Comparison of ENCODE assay signal across 27 cellular contexts in the genomic region with DNA sequence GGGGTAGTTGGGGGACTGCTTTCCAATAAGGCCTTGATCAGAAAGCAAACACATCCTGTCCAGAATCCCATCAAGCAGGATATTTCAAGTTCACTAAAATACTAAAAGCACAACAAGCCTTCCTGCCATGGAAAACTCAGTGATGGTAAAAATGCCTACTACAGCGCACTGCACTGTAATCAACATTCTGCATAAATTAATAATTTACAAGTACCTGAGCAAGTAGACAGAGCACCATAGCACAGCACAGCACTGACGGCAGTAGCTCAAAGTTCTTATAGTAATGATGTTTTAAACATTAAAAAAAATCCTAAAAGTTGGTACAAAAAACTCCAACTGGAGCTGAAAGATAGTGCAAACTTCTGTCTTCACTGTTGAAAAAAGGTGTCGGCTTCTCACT.
"Had no signal": no experiment of that assay in that cellular context is flagged by ENCODE, and none has a peak within 500 bp of the region (broad histone marks: within the 10 kb centered on the region; RNA-seq: fewer than 3 reads in every experiment).

No MANE protein-coding gene starts in this region.

- ATAC-seq: esophagus mucosa; gastrocnemius medialis; left cardiac atrium; left lung; naive thymus-derived CD4-positive, alpha-beta T cell; sciatic nerve; stimulated activated memory B cell treated with anti-CD40 and anti-IgM and Interleukin-4, amounts not matched to agents 10 μg/mL and 1 μg/mL and 100 μg/mL, for 72 hours; stimulated activated naive CD8-positive, alpha-beta T cell treated with anti-CD3 and anti-CD28 coated beads, Interleukin-15, Interleukin-2, amounts not matched to agents 100 U/mL and 50 U/mL, for 24 hours had no signal

- H3K27ac Mint-ChIP-seq: endodermal cell; naive thymus-derived CD4-positive, alpha-beta T cell; nephron progenitor cell; progenitor cell of endocrine pancreas; stimulated activated memory B cell treated with anti-CD40 and anti-IgM and Interleukin-4, amounts not matched to agents 10 μg/mL and 1 μg/mL and 100 μg/mL, for 72 hours; type B pancreatic cell had no signal

- H3K27ac ChIP-seq: epithelial cell of prostate, gastrocnemius medialis, left lung, parathyroid adenoma, right atrium auricular region, testis, tibial artery had no signal

- H3K4me1 ChIP-seq: gastrocnemius medialis, left lung, parathyroid adenoma, right atrium auricular region, testis, tibial artery had no signal

- H2AFZ ChIP-seq: parathyroid adenoma had no signal

- H3K9me3 Mint-ChIP-seq: endodermal cell; naive thymus-derived CD4-positive, alpha-beta T cell; stimulated activated memory B cell treated with anti-CD40 and anti-IgM and Interleukin-4, amounts not matched to agents 10 μg/mL and 1 μg/mL and 100 μg/mL, for 72 hours; type B pancreatic cell had no signal

- H3K4me3 ChIP-seq: gastrocnemius medialis, left lung, right atrium auricular region, testis, tibial artery had no signal

- H3K4me3 Mint-ChIP-seq: endodermal cell; naive thymus-derived CD4-positive, alpha-beta T cell; nephron progenitor cell; stimulated activated memory B cell treated with anti-CD40 and anti-IgM and Interleukin-4, amounts not matched to agents 10 μg/mL and 1 μg/mL and 100 μg/mL, for 72 hours; type B pancreatic cell had no signal

- DNase-seq: effector CD8-positive, alpha-beta T cell; endodermal cell; foreskin fibroblast; gastrocnemius medialis; head of caudate nucleus; kidney; left cardiac atrium; left lung; mesendoderm; midbrain; naive thymus-derived CD4-positive, alpha-beta T cell; nephron progenitor cell; occipital lobe; stimulated activated CD4-positive, alpha-beta T cell treated with anti-CD3 and anti-CD28 coated beads, Interleukin-2, amount 100 ng/mL, for 24 hours; stimulated activated CD4-positive, alpha-beta T cell treated with anti-CD3 and anti-CD28 coated beads, Interleukin-4, amount 100 ng/mL, for 4 hours; stimulated activated naive CD8-positive, alpha-beta T cell treated with anti-CD3 and anti-CD28 coated beads, Interleukin-15, Interleukin-2, amounts not matched to agents 100 U/mL and 50 U/mL, for 24 hours; substantia nigra; testis; tibial artery had no signal

- H3K27me3 Mint-ChIP-seq: progenitor cell of endocrine pancreas; stimulated activated memory B cell treated with anti-CD40 and anti-IgM and Interleukin-4, amounts not matched to agents 10 μg/mL and 1 μg/mL and 100 μg/mL, for 72 hours; type B pancreatic cell had no signal

- H3K36me3 ChIP-seq: gastrocnemius medialis, left lung, right atrium auricular region had no signal

- H3K27me3 ChIP-seq: gastrocnemius medialis, left lung, right atrium auricular region, testis, tibial artery had no signal

- H3K9me3 ChIP-seq: gastrocnemius medialis, left lung, right atrium auricular region, testis, tibial artery had no signal

- H3K36me3 Mint-ChIP-seq: naive thymus-derived CD4-positive, alpha-beta T cell; stimulated activated memory B cell treated with anti-CD40 and anti-IgM and Interleukin-4, amounts not matched to agents 10 μg/mL and 1 μg/mL and 100 μg/mL, for 72 hours had no signal

- H3K9ac ChIP-seq: parathyroid adenoma had no signal
